Comparison of ENCODE assay signal across 8 cellular contexts in genomic region chr7:43868681-43869017, GRCh38. TPM values are rescaled to one million over a fixed set of nuclear protein-coding genes. Genes with fewer than 3 reads are reported as not detected.
A peak's percentile ranks its signal among the peaks of the same experiment; 100 is the strongest.
DNase-seq lines count a peak whose midpoint lies in the region; ATAC-seq and TF ChIP-seq lines count a peak whose summit lies in the region.

No MANE protein-coding gene starts in this region.

- peaks cover 30% of the 10 kb centered on the region for H3K36me3 Mint-ChIP-seq in activated naive CD8-positive, alpha-beta T cell treated with anti-CD3 and anti-CD28 coated beads, Interleukin-2, amount 10 ng/mL, durations not matched to agents 7 days and 5 days

- H3K4me3 ChIP-seq in BE2C (ENCODE audit: low read depth, low read length) (peak overlapping the region; percentile 86), thoracic aorta (peak overlapping the region; percentile 83)

- peak overlapping the region; percentile 98 to 99 for H3K27ac ChIP-seq in thoracic aorta

- peak overlapping the region; percentile 94 for H3K4me3 Mint-ChIP-seq in activated naive CD8-positive, alpha-beta T cell treated with anti-CD3 and anti-CD28 coated beads, Interleukin-2, amount 10 ng/mL, durations not matched to agents 7 days and 5 days

- POLR2A ChIA-PET in activated naive CD8-positive, alpha-beta T cell treated with anti-CD3 and anti-CD28 coated beads, Interleukin-2, amount 10 ng/mL, durations not matched to agents 7 days and 5 days (lab: Charles Lee): interaction anchor here (1.2 to 1.9 kb wide), 5 partner anchors 17 to 936 kb away, joined by 3 to 8 read pairs (median 4); partner anchors contain the start of genes MRPL32, STK17A and UBE2D4

- H3K27ac Mint-ChIP-seq in activated naive CD8-positive, alpha-beta T cell treated with anti-CD3 and anti-CD28 coated beads, Interleukin-2, amount 10 ng/mL, durations not matched to agents 7 days and 5 days: peak overlapping the region; percentile 74

- no peak for DNase-seq in BE2C
- no peak for DNase-seq in activated naive CD8-positive, alpha-beta T cell treated with anti-CD3 and anti-CD28 coated beads, Interleukin-2, amount 10 ng/mL, durations not matched to agents 7 days and 5 days
- no peak for DNase-seq in left colon
- no peak for DNase-seq in thoracic aorta (ENCODE audit: low spot score)
- no peak for DNase-seq in stimulated activated CD4-positive, alpha-beta T cell treated with anti-CD3 and anti-CD28 coated beads, Interleukin-4, amount 100 ng/mL, for 4 hours
- DNase-seq in GM13977 (ENCODE audit: low spot score): no peak

- H3K27me3 ChIP-seq in BE2C: no peaks in the 10 kb centered on the region
- no peaks in the 10 kb centered on the region for H3K27me3 ChIP-seq in thoracic aorta (replicated peaks; ENCODE audit: insufficient read depth)

- intact Hi-C loops in left colon (cut with DNase I, micrococcal nuclease): no loop called here

- H3K4me1 Mint-ChIP-seq in activated naive CD8-positive, alpha-beta T cell treated with anti-CD3 and anti-CD28 coated beads, Interleukin-2, amount 10 ng/mL, durations not matched to agents 7 days and 5 days: peaks cover 14% of the 10 kb centered on the region

- in situ Hi-C loops in GM13977 (cut with MboI; ENCODE audit: low pct_unique_long_range_greater_than_20kb, low sequenced_read_pairs, unreplicated experiment): no loop called here

- TF ChIP-seq CTCF in BE2C (IDR thresholded peaks at IDR 0.05; ENCODE audit: low read depth, low read length) (no peak), thoracic aorta (IDR thresholded peaks at IDR 0.05) (no peak), GM13977 (IDR thresholded peaks at IDR 0.05; ENCODE audit: extremely low read depth, insufficient read depth, missing control alignments) (no peak)

- no peaks in the 10 kb centered on the region; the same call in 1 of the 2 replicates for H3K9me3 ChIP-seq in BE2C
- H3K9me3 ChIP-seq in thoracic aorta: no peaks in the 10 kb centered on the region

- H3K4me1 ChIP-seq in BE2C: no peaks in the 10 kb centered on the region
- H3K4me1 ChIP-seq in thoracic aorta (ENCODE audit: control insufficient read depth in 1 of 2, low read depth in 2 of 2): peaks cover 13 to 30% of the 10 kb centered on the region in 2 donors

- no peaks in the 10 kb centered on the region for H3K27me3 Mint-ChIP-seq in activated naive CD8-positive, alpha-beta T cell treated with anti-CD3 and anti-CD28 coated beads, Interleukin-2, amount 10 ng/mL, durations not matched to agents 7 days and 5 days

- peaks cover 5% of the 10 kb centered on the region for H3K9me3 Mint-ChIP-seq in activated naive CD8-positive, alpha-beta T cell treated with anti-CD3 and anti-CD28 coated beads, Interleukin-2, amount 10 ng/mL, durations not matched to agents 7 days and 5 days

- H3K36me3 ChIP-seq in BE2C (peaks cover 19% of the 10 kb centered on the region), thoracic aorta (peaks cover 7% of the 10 kb centered on the region)

- ATAC-seq in HG02588 (IDR thresholded peaks at IDR 0.05; ENCODE audit: unreplicated experiment): peak; percentile 17
- ATAC-seq in activated naive CD8-positive, alpha-beta T cell treated with anti-CD3 and anti-CD28 coated beads, Interleukin-2, amount 10 ng/mL, durations not matched to agents 7 days and 5 days (ENCODE audit: low read depth): no peak
- peak; percentile 9 for ATAC-seq in left colon
- ATAC-seq in thoracic aorta (ENCODE audit: insufficient number of reproducible peaks, low FRiP score, low read depth): no peak
- no peak for ATAC-seq in GM21367 (IDR thresholded peaks at IDR 0.05; ENCODE audit: unreplicated experiment)

RNA-seq across cellular contexts. Expression of gene MRPS24, which starts 0.7 kb away (rescaled TPM):
- 470 TPM for polyA plus RNA-seq in BE2C (2012; ENCODE audit: insufficient read depth, insufficient read length, low read depth)
- 10 to 100 TPM; 72.7 to 75.7 TPM for total RNA-seq in activated naive CD8-positive, alpha-beta T cell treated with anti-CD3 and anti-CD28 coated beads, Interleukin-2, amount 10 ng/mL, durations not matched to agents 7 days and 5 days
- total RNA-seq in left colon (10 to 100 TPM; 90.9 to 94.7 TPM), thoracic aorta (10 to 100 TPM; 50.6 to 71.8 TPM)

RNA-seq across cellular contexts. Expression of gene URGCP, which starts 37.7 kb away (rescaled TPM):
- polyA plus RNA-seq in BE2C (2012; ENCODE audit: insufficient read depth, insufficient read length, low read depth): 34.4 TPM
- total RNA-seq in activated naive CD8-positive, alpha-beta T cell treated with anti-CD3 and anti-CD28 coated beads, Interleukin-2, amount 10 ng/mL, durations not matched to agents 7 days and 5 days: 10 to 100 TPM; 26.5 to 26.9 TPM
- total RNA-seq in left colon (10 to 100 TPM; 63.3 to 75.7 TPM), thoracic aorta (10 to 100 TPM; 33.7 to 41.0 TPM)

RNA-seq across cellular contexts. Expression of gene UBE2D4, which starts 57.6 kb away (rescaled TPM):
- polyA plus RNA-seq in BE2C (2012; ENCODE audit: insufficient read depth, insufficient read length, low read depth): 40.5 TPM
- 1 to 10 TPM; 6.2 to 7.5 TPM for total RNA-seq in activated naive CD8-positive, alpha-beta T cell treated with anti-CD3 and anti-CD28 coated beads, Interleukin-2, amount 10 ng/mL, durations not matched to agents 7 days and 5 days
- 10 to 100 TPM in 1 of 2 donors, 1 to 10 TPM in 1; 9.2 to 13.1 TPM for total RNA-seq in left colon
- 10 to 100 TPM; 28.7 to 35.1 TPM for total RNA-seq in thoracic aorta

Comparison
In these comparisons a context has a peak if more than half of its experiments do, and no peak if none do; other contexts are left out.
1. ATAC-seq: peak in HG02588 (single experiment) and left colon (single experiment); none in activated naive CD8-positive, alpha-beta T cell treated with anti-CD3 and anti-CD28 coated beads, Interleukin-2, amount 10 ng/mL, durations not matched to agents 7 days and 5 days (single experiment), thoracic aorta (single experiment) and GM21367 (single experiment).